In genomic region chr3:46692566-46692983, GRCh38 we compare ENCODE assay signal across 8 cellular contexts. TPM values are rescaled to one million over a fixed set of nuclear protein-coding genes. Genes with fewer than 3 reads are reported as not detected.
A peak's percentile ranks its signal among the peaks of the same experiment; 100 is the strongest.
DNase-seq lines count a peak whose midpoint lies in the region; ATAC-seq and TF ChIP-seq lines count a peak whose summit lies in the region.

No MANE protein-coding gene starts in this region.

- H4K5ac ChIP-seq in IMR-90 (ENCODE audit: low read depth, low read length), result no peak overlapping the region

- TF ChIP-seq RAD21 in IMR-90 (IDR thresholded peaks at IDR 0.05; ENCODE audit: low read length), result no peak

- POLR2A ChIA-PET in IMR-90 (lab: Charles Lee; ENCODE audit: unreplicated experiment), result no interaction called here

- peak overlapping the region; percentile 95 for H2AFZ ChIP-seq in IMR-90 (replicated peaks; ENCODE audit: low read length, poor library complexity)

- H2BK15ac ChIP-seq in IMR-90 (ENCODE audit: low read depth, low read length), result no peak overlapping the region

- H3K27me3 ChIP-seq in IMR-90 (ENCODE audit: control insufficient read depth, insufficient read depth, low read length), result peaks cover 8% of the 10 kb centered on the region
- peaks cover 0 to 6% (median 0%) of the 10 kb centered on the region in 45 donors for H3K27me3 ChIP-seq in dorsolateral prefrontal cortex

- H3K4ac ChIP-seq in IMR-90 (ENCODE audit: low read depth, low read length), result no peak overlapping the region; the same call in none of the 2 replicates

- H3K27ac ChIP-seq in IMR-90 (ENCODE audit: insufficient read depth, low read length), result no peak overlapping the region
- peak overlapping the region in 15 of 59 donors; percentile 21 to 82 (median 68) for H3K27ac ChIP-seq in dorsolateral prefrontal cortex

- H3K14ac ChIP-seq in IMR-90 (replicated peaks; ENCODE audit: low read depth, low read length), result peak overlapping the region; percentile 19; the same call in 1 of the 2 replicates

- no peak overlapping the region for H2BK5ac ChIP-seq in IMR-90 (ENCODE audit: low read depth, low read length, poor library complexity, severe bottlenecking)

- no peak overlapping the region; the same call in 1 of the 2 replicates for H4K91ac ChIP-seq in IMR-90 (ENCODE audit: insufficient read depth, low read depth, low read length)

- TF ChIP-seq CTCF in AG10803 (conservative IDR thresholded peaks at IDR 0.05; ENCODE audit: low read length) (no peak), IMR-90 (conservative IDR thresholded peaks at IDR 0.05; ENCODE audit: low read depth, low read length) (no peak), dorsolateral prefrontal cortex (IDR thresholded peaks at IDR 0.05 in 54 of 56, conservative IDR thresholded peaks at IDR 0.05 in 2 of 56; ENCODE audit: low read depth in 1 of 56, partially characterized antibody in 56 of 56) (no peak)

- intact Hi-C loops in IMR-90 (cut with micrococcal nuclease), result no loop called here
- intact Hi-C loops in dorsolateral prefrontal cortex (cut with DNase I), result no loop called here

- no peaks in the 10 kb centered on the region for H3K36me3 Mint-ChIP-seq in naive B cell

- H3K36me3 ChIP-seq in IMR-90 (ENCODE audit: control insufficient read depth, insufficient read depth, low read length), result no peaks in the 10 kb centered on the region; the same call in 1 of the 2 replicates

- H3K4me3 ChIP-seq in AG10803 (ENCODE audit: low read length) (peak overlapping the region; percentile 71), IMR-90 (ENCODE audit: insufficient read depth, low read depth, low read length) (peak overlapping the region; percentile 93), dorsolateral prefrontal cortex (peak overlapping the region; percentile 53 to 89 (median 73))

- peak overlapping the region; percentile 64 for H3K9ac ChIP-seq in IMR-90 (ENCODE audit: low read depth, low read length)

- TF ChIP-seq POLR2A in IMR-90 (IDR thresholded peaks at IDR 0.05; ENCODE audit: low read depth, low read length), result no peak

- DNase-seq in AG10803 (ENCODE audit: low read depth) (no peak), IMR-90 (no peak), dorsolateral prefrontal cortex (no peak), naive B cell (no peak), NCI-H345 (lab: John Stamatoyannopoulos, UW) (no peak), NCI-H1048 (lab: John Stamatoyannopoulos, UW) (no peak)

- peak overlapping the region in 3 of 6 donors; percentile 77 to 80 (median 77) for H3K27ac Mint-ChIP-seq in naive B cell

- H3K18ac ChIP-seq in IMR-90 (ENCODE audit: low read depth, low read length), result no peak overlapping the region; the same call in 1 of the 2 replicates

- no peak overlapping the region for H2BK120ac ChIP-seq in IMR-90 (ENCODE audit: low read depth, low read length)

- H3K9me3 ChIP-seq in IMR-90 (ENCODE audit: control insufficient read depth, insufficient read depth, low read length), result no peaks in the 10 kb centered on the region

- peak overlapping the region; percentile 71 to 91 (median 84) for H3K4me3 Mint-ChIP-seq in naive B cell

- peaks cover 20% of the 10 kb centered on the region for H3K4me1 ChIP-seq in IMR-90 (ENCODE audit: control insufficient read depth, insufficient read depth, low read length)

- H3K23ac ChIP-seq in IMR-90 (ENCODE audit: low read depth, low read length), result no peak overlapping the region

- peaks cover 4 to 38% (median 37%) of the 10 kb centered on the region in 3 donors for H3K27me3 Mint-ChIP-seq in naive B cell

- no TSS peak for BruUV-seq in IMR-90 (replicated peaks; lab: Mats Ljungman, UMichigan)

- no peaks in the 10 kb centered on the region; a peak in 1 of 4 replicates for H3K79me1 ChIP-seq in IMR-90 (ENCODE audit: low read depth in 1 of 2, low read length in 2 of 2)

- H4K20me1 ChIP-seq in IMR-90 (ENCODE audit: insufficient read depth, low read length), result peaks cover 5% of the 10 kb centered on the region; the same call in 1 of the 2 replicates

- peak overlapping the region; percentile 88 for H2AK9ac ChIP-seq in IMR-90 (replicated peaks; ENCODE audit: low read depth, low read length, poor library complexity)

- peak overlapping the region; percentile 84 for H3K4me2 ChIP-seq in IMR-90 (ENCODE audit: low read depth, low read length)

- peak overlapping the region; percentile 56; the same call in 1 of the 2 replicates for H2AK5ac ChIP-seq in IMR-90 (ENCODE audit: low read depth, low read length)

- CTCF ChIA-PET in IMR-90 (lab: Yijun Ruan, JAX), result interaction anchor here (0.5 kb wide), 1 partner anchor 203 kb away, joined by 7 read pairs; no protein-coding TSS in a partner anchor

- ATAC-seq in IMR-90 (ENCODE audit: low read depth) (no peak), naive B cell (ENCODE audit: low read depth in 2 of 2) (no peak), GM18907 (IDR thresholded peaks at IDR 0.05; ENCODE audit: unreplicated experiment) (no peak), HG03025 (IDR thresholded peaks at IDR 0.05; ENCODE audit: low FRiP score, unreplicated experiment) (no peak)

- peaks cover 14% of the 10 kb centered on the region; the same call in 1 of the 2 replicates for H3K9me1 ChIP-seq in IMR-90 (ENCODE audit: insufficient read depth, low read length)

- H3K9me3 Mint-ChIP-seq in naive B cell, result no peaks in the 10 kb centered on the region

- no peak overlapping the region for H2BK20ac ChIP-seq in IMR-90 (ENCODE audit: low read depth, low read length)

- no CpG with 5 or more reads among the region's 10 CpGs for WGBS in IMR-90 (ENCODE audit: extremely low coverage in 2 of 2, insufficient read length in 1 of 2), 2 experiments

- peaks cover 23 to 40% (median 27%) of the 10 kb centered on the region in 3 donors for H3K4me1 Mint-ChIP-seq in naive B cell

- dilution Hi-C loops in IMR-90 (cut with HindIII; ENCODE audit: low sequenced_read_pairs, unreplicated experiment), result no loop called here

- in situ Hi-C loops in IMR-90 (cut with MboI; ENCODE audit: low sequenced_read_pairs), result no loop called here

- peak overlapping the region in 1 of 2 experiments; percentile 63; a peak in 2 of 4 replicates for H4K8ac ChIP-seq in IMR-90 (ENCODE audit: low read depth in 2 of 2, low read length in 2 of 2)

- no peak overlapping the region for H3K56ac ChIP-seq in IMR-90 (ENCODE audit: extremely low read depth, insufficient read depth, low read length)

TF ChIP-seq in IMR-90, 13 proteins besides CTCF, POLR2A, EP300 and RAD21:
- TF ChIP-seq MXI1 (IDR thresholded peaks at IDR 0.05; ENCODE audit: borderline replicate concordance, low read depth, low read length) (no peak), RFX5 (IDR thresholded peaks at IDR 0.05; ENCODE audit: low read depth, low read length) (no peak), ELK1 (IDR thresholded peaks at IDR 0.05; ENCODE audit: borderline replicate concordance, low read depth, low read length) (no peak), USF2 (IDR thresholded peaks at IDR 0.05; ENCODE audit: low read depth, low read length) (no peak), CEBPB (IDR thresholded peaks at IDR 0.05; ENCODE audit: low read depth, low read length) (no peak), MAFK (IDR thresholded peaks at IDR 0.05; ENCODE audit: low read depth, low read length) (no peak), SMC3 (IDR thresholded peaks at IDR 0.05; ENCODE audit: low read depth, low read length) (no peak), MAZ (IDR thresholded peaks at IDR 0.05; ENCODE audit: borderline replicate concordance, low read depth, low read length) (no peak), BHLHE40 (IDR thresholded peaks at IDR 0.05; ENCODE audit: low read depth, low read length) (no peak)

RNA-seq across cellular contexts. Expression of gene ALS2CL, which starts 0.9 kb away (rescaled TPM):
- total RNA-seq in IMR-90 (2012; rRNA removed) (1.4 and 2.2 TPM in 2 replicates), dorsolateral prefrontal cortex (10 to 100 TPM in 113 of 120 experiments, 1 to 10 TPM in 7; 3.9 to 38.1 (median 15.9) TPM)
- polyA plus RNA-seq in IMR-90 (2012; rRNA removed) (4.6 and 4.8 TPM in 2 replicates), naive B cell (ENCODE audit: low read depth in 6 of 6) (not detected)
- 0.56 and 1.5 TPM in 2 replicates for polyA plus RNA-seq in IMR-90 (2012; cell fraction: cytosol; rRNA removed)
- 25.7 and 43.0 TPM in 2 replicates for polyA plus RNA-seq in IMR-90 (2012; cell fraction: nucleus; rRNA removed; ENCODE audit: low replicate concordance)

RNA-seq across cellular contexts. Expression of gene TMIE, which starts 8.6 kb away (rescaled TPM):
- total RNA-seq in IMR-90 (2012; rRNA removed) (not detected in 2 replicates), dorsolateral prefrontal cortex (10 to 100 TPM in 17 of 120 experiments, 1 to 10 TPM in 103; 3.7 to 23.3 (median 7.6) TPM)
- polyA plus RNA-seq in IMR-90 (2012; rRNA removed) (0.10 and 0.12 TPM in 2 replicates), naive B cell (ENCODE audit: low read depth in 6 of 6) (not detected)
- polyA plus RNA-seq in IMR-90 (2012; cell fraction: cytosol; rRNA removed), result 0.11 TPM in 1 of 2 replicates, not detected in the other
- 0.08 TPM in 2 replicates for polyA plus RNA-seq in IMR-90 (2012; cell fraction: nucleus; rRNA removed; ENCODE audit: low replicate concordance)

RNA-seq across cellular contexts. Expression of gene PRSS50, which starts 25.1 kb away (rescaled TPM):
- not detected in 2 replicates for total RNA-seq in IMR-90 (2012; rRNA removed)
- polyA plus RNA-seq in IMR-90 (2012; rRNA removed), result not detected in 2 replicates
- not detected in 2 replicates for polyA plus RNA-seq in IMR-90 (2012; cell fraction: cytosol; rRNA removed)
- 0.09 TPM in 1 of 2 replicates, not detected in the other for polyA plus RNA-seq in IMR-90 (2012; cell fraction: nucleus; rRNA removed; ENCODE audit: low replicate concordance)
- under 1 TPM in 44 of 120 experiments, not detected in 76; 0.11 to 0.64 (median 0.31) TPM for total RNA-seq in dorsolateral prefrontal cortex
- polyA plus RNA-seq in naive B cell (ENCODE audit: low read depth in 6 of 6), result not detected
